In genomic region chr16:69513180-69513966, GRCh38 we compare ENCODE assay signal across 14 cellular contexts. TPM values are rescaled to one million over a fixed set of nuclear protein-coding genes. Genes with fewer than 3 reads are reported as not detected.
A peak's percentile ranks its signal among the peaks of the same experiment; 100 is the strongest.
DNase-seq lines count a peak whose midpoint lies in the region; ATAC-seq and TF ChIP-seq lines count a peak whose summit lies in the region.
"Had no signal": no experiment of that assay in that cellular context is flagged by ENCODE, and none has a peak within 500 bp of the region (broad histone marks: within the 10 kb centered on the region; RNA-seq: fewer than 3 reads in every experiment).

No MANE protein-coding gene starts in this region.

- H3K9me3 ChIP-seq in SK-N-MC (ENCODE audit: low read depth, low read length) (no peaks in the 10 kb centered on the region), upper lobe of right lung (no peaks in the 10 kb centered on the region)

- intact Hi-C loops in upper lobe of right lung (cut with DNase I): no loop called here

- no peaks in the 10 kb centered on the region for H3K27me3 ChIP-seq in upper lobe of right lung

- no peaks in the 10 kb centered on the region for H3K4me1 ChIP-seq in upper lobe of right lung

- TF ChIP-seq CTCF in fibroblast of villous mesenchyme (IDR thresholded peaks at IDR 0.05; ENCODE audit: insufficient read depth, low read depth, low read length) (no peak), upper lobe of right lung (IDR thresholded peaks at IDR 0.05) (no peak)

- H3K27ac ChIP-seq in SK-N-MC (peak overlapping the region; percentile 46; the same call in 1 of the 2 replicates), upper lobe of right lung (no peak overlapping the region)
- H3K27ac ChIP-seq: 22Rv1 had no signal

- DNase-seq in SIG-M5 treated with dmso at 0.1 percent for 504 hours (lab: John Stamatoyannopoulos, UW; ENCODE audit: unreplicated experiment) (peak; percentile 21), SIG-M5 (lab: John Stamatoyannopoulos, UW) (no peak), SK-N-MC (ENCODE audit: low read depth, low spot score) (peak; percentile 71), fibroblast of villous mesenchyme (ENCODE audit: low read depth) (peak; percentile 36), upper lobe of right lung (no peak), DMS53 treated with DMSO at 0.1 percent for 48 hours (lab: John Stamatoyannopoulos, UW; ENCODE audit: unreplicated experiment) (no peak), hypothalamus (lab: John Stamatoyannopoulos, UW) (no peak)
- DNase-seq: activated CD4-positive, CD25-positive, alpha-beta regulatory T cell treated with anti-CD3 and anti-CD28 coated beads, Interleukin-2, amount 50 U/mL, for 72 hours; GOT3; stimulated activated CD4-positive, alpha-beta T cell treated with anti-CD3 and anti-CD28 coated beads, Interleukin-2, amount 100 ng/mL, for 24 hours; stimulated activated naive CD8-positive, alpha-beta T cell treated with anti-CD3 and anti-CD28 coated beads, Interleukin-15, amount 100 ng/mL, for 72 hours had no signal

- H3K4me3 ChIP-seq in SK-N-MC (no peak overlapping the region), fibroblast of villous mesenchyme (ENCODE audit: low read depth, low read length) (no peak overlapping the region), upper lobe of right lung (no peak overlapping the region)

- ATAC-seq in upper lobe of right lung (peak; percentile 50), GM21576 (IDR thresholded peaks at IDR 0.05; ENCODE audit: unreplicated experiment) (no peak)
- ATAC-seq: Right ventricle myocardium inferior; stimulated activated naive CD8-positive, alpha-beta T cell treated with anti-CD3 and anti-CD28 coated beads, Interleukin-15, amount 100 ng/mL, for 72 hours had no signal

- H3K36me3 ChIP-seq in SK-N-MC (ENCODE audit: insufficient read depth, low read length): no peaks in the 10 kb centered on the region
- no peaks in the 10 kb centered on the region for H3K36me3 ChIP-seq in upper lobe of right lung

- H3K9ac ChIP-seq in SK-N-MC (ENCODE audit: insufficient read length): no peak overlapping the region

RNA-seq across cellular contexts. Expression of gene NFAT5, which starts 52.4 kb away (rescaled TPM):
- total RNA-seq in fibroblast of villous mesenchyme (34.5 and 69.1 TPM in 2 replicates), upper lobe of right lung (62.3 TPM)

Comparison
In these comparisons a context has a peak if more than half of its experiments do, and no peak if none do; other contexts are left out.
1. DNase-seq: peak in SIG-M5 treated with dmso at 0.1 percent for 504 hours (single experiment), SK-N-MC (single experiment) and fibroblast of villous mesenchyme (single experiment); none in SIG-M5 (single experiment), upper lobe of right lung (single experiment), DMS53 treated with DMSO at 0.1 percent for 48 hours (single experiment) and hypothalamus (0 of 51).